ENCODE assay signal across 8 cellular contexts in genomic region chr18:37019157-37019571, GRCh38.
DNase-seq lines count a peak whose midpoint lies in the region; ATAC-seq and TF ChIP-seq lines count a peak whose summit lies in the region.

No MANE protein-coding gene starts in this region.

- no peak for TF ChIP-seq POLR2A in IMR-90 (IDR thresholded peaks at IDR 0.05; ENCODE audit: low read depth, low read length)

- POLR2A ChIA-PET in IMR-90 (lab: Charles Lee; ENCODE audit: unreplicated experiment) = no interaction called here

- no peak overlapping the region for H3K18ac ChIP-seq in IMR-90 (ENCODE audit: low read depth, low read length)

- no peak overlapping the region for H3K4me3 ChIP-seq in IMR-90 (ENCODE audit: insufficient read depth, low read depth, low read length)
- no peak overlapping the region for H3K4me3 ChIP-seq in RWPE2 (ENCODE audit: severe bottlenecking)

- ATAC-seq in IMR-90 (ENCODE audit: low read depth) = peak; percentile 66
- peak; percentile 50; the same call in 2 of the 3 replicates for ATAC-seq in RWPE2 (ENCODE audit: low read depth)
- no peak for ATAC-seq in activated CD8-positive, alpha-beta memory T cell treated with anti-CD3 and anti-CD28 coated beads, Interleukin-2, amount 10 ng/mL, durations not matched to agents 7 days and 5 days
- ATAC-seq in natural killer cell treated with Interleukin-12 subunit alpha and Interleukin-12 subunit beta and Interleukin-15 and Interleukin-18, amount 100 ng/mL, for 72 hours = no peak
- ATAC-seq in GM21529 (IDR thresholded peaks at IDR 0.05; ENCODE audit: unreplicated experiment) = no peak

- H3K56ac ChIP-seq in IMR-90 (ENCODE audit: extremely low read depth, insufficient read depth, low read length) = no peak overlapping the region

- H3K4me1 ChIP-seq in IMR-90 (ENCODE audit: control insufficient read depth, insufficient read depth, low read length) (no peaks in the 10 kb centered on the region), RWPE2 (ENCODE audit: insufficient read depth, poor library complexity, severe bottlenecking) (no peaks in the 10 kb centered on the region)

- H3K9ac ChIP-seq in IMR-90 (ENCODE audit: low read depth, low read length) = no peak overlapping the region

- no peaks in the 10 kb centered on the region for H3K9me1 ChIP-seq in IMR-90 (ENCODE audit: insufficient read depth, low read length)

- no TSS peak for BruUV-seq in IMR-90 (replicated peaks; lab: Mats Ljungman, UMichigan)

- no peak overlapping the region for H2AK5ac ChIP-seq in IMR-90 (ENCODE audit: low read depth, low read length)

- no peak overlapping the region for H4K5ac ChIP-seq in IMR-90 (ENCODE audit: low read depth, low read length)

- H4K91ac ChIP-seq in IMR-90 (ENCODE audit: insufficient read depth, low read depth, low read length) = no peak overlapping the region

- DNase-seq in COLO668 (lab: John Stamatoyannopoulos, UW; ENCODE audit: unreplicated experiment) (peak; percentile 32), IMR-90 (peak; percentile 11), RWPE2 (ENCODE audit: low spot score) (no peak), iPS DF 4.7 (ENCODE audit: extremely low read depth, low spot score) (peak; percentile 44), G401 (ENCODE audit: low spot score) (no peak)
- no peak for DNase-seq in activated CD8-positive, alpha-beta memory T cell treated with anti-CD3 and anti-CD28 coated beads, Interleukin-2, amount 10 ng/mL, durations not matched to agents 7 days and 5 days
- no peak for DNase-seq in natural killer cell treated with Interleukin-12 subunit alpha and Interleukin-12 subunit beta and Interleukin-15 and Interleukin-18, amount 100 ng/mL, for 72 hours (ENCODE audit: low spot score)

- in situ Hi-C loops in IMR-90 (cut with MboI; ENCODE audit: low sequenced_read_pairs) = no loop called here
- in situ Hi-C loops in G401 (cut with HindIII; ENCODE audit: low sequenced_read_pairs) = no loop called here

- H2BK5ac ChIP-seq in IMR-90 (ENCODE audit: low read depth, low read length, poor library complexity, severe bottlenecking) = no peak overlapping the region

- H3K27me3 Mint-ChIP-seq in activated CD8-positive, alpha-beta memory T cell treated with anti-CD3 and anti-CD28 coated beads, Interleukin-2, amount 10 ng/mL, durations not matched to agents 7 days and 5 days = no peaks in the 10 kb centered on the region
- H3K27me3 Mint-ChIP-seq in natural killer cell treated with Interleukin-12 subunit alpha and Interleukin-12 subunit beta and Interleukin-15 and Interleukin-18, amount 100 ng/mL, for 72 hours = no peaks in the 10 kb centered on the region

- no peak overlapping the region for H3K4me2 ChIP-seq in IMR-90 (ENCODE audit: low read depth, low read length)

- no peak overlapping the region for H2BK120ac ChIP-seq in IMR-90 (ENCODE audit: low read depth, low read length)

- H3K27ac Mint-ChIP-seq in activated CD8-positive, alpha-beta memory T cell treated with anti-CD3 and anti-CD28 coated beads, Interleukin-2, amount 10 ng/mL, durations not matched to agents 7 days and 5 days = no peak overlapping the region
- H3K27ac Mint-ChIP-seq in natural killer cell treated with Interleukin-12 subunit alpha and Interleukin-12 subunit beta and Interleukin-15 and Interleukin-18, amount 100 ng/mL, for 72 hours = no peak overlapping the region

- H2BK15ac ChIP-seq in IMR-90 (ENCODE audit: low read depth, low read length) = no peak overlapping the region

- H3K36me3 ChIP-seq in IMR-90 (ENCODE audit: control insufficient read depth, insufficient read depth, low read length) (no peaks in the 10 kb centered on the region), RWPE2 (ENCODE audit: low read depth) (no peaks in the 10 kb centered on the region)

- TF ChIP-seq CTCF in IMR-90 (conservative IDR thresholded peaks at IDR 0.05; ENCODE audit: low read depth, low read length) (no peak), RWPE2 (IDR thresholded peaks at IDR 0.05; ENCODE audit: poor library complexity, severe bottlenecking) (peak; percentile 39)

- dilution Hi-C loops in IMR-90 (cut with HindIII; ENCODE audit: low sequenced_read_pairs, unreplicated experiment) = no loop called here

- no peak overlapping the region for H4K8ac ChIP-seq in IMR-90 (ENCODE audit: low read depth in 2 of 2, low read length in 2 of 2)

- intact Hi-C loops in IMR-90 (cut with micrococcal nuclease) = no loop called here

- H3K27ac ChIP-seq in IMR-90 (ENCODE audit: insufficient read depth, low read length) (no peak overlapping the region), RWPE2 (ENCODE audit: poor library complexity, severe bottlenecking) (no peak overlapping the region)

- H3K23ac ChIP-seq in IMR-90 (ENCODE audit: low read depth, low read length) = no peak overlapping the region

- H2BK20ac ChIP-seq in IMR-90 (ENCODE audit: low read depth, low read length) = no peak overlapping the region

- no peak overlapping the region for H3K4me3 Mint-ChIP-seq in activated CD8-positive, alpha-beta memory T cell treated with anti-CD3 and anti-CD28 coated beads, Interleukin-2, amount 10 ng/mL, durations not matched to agents 7 days and 5 days
- H3K4me3 Mint-ChIP-seq in natural killer cell treated with Interleukin-12 subunit alpha and Interleukin-12 subunit beta and Interleukin-15 and Interleukin-18, amount 100 ng/mL, for 72 hours = no peak overlapping the region

- H3K27me3 ChIP-seq in IMR-90 (ENCODE audit: control insufficient read depth, insufficient read depth, low read length) = no peaks in the 10 kb centered on the region
- no peaks in the 10 kb centered on the region for H3K27me3 ChIP-seq in RWPE2 (ENCODE audit: insufficient read depth, poor library complexity, severe bottlenecking)

- H3K4ac ChIP-seq in IMR-90 (ENCODE audit: low read depth, low read length) = no peak overlapping the region

- no peaks in the 10 kb centered on the region for H3K79me1 ChIP-seq in IMR-90 (ENCODE audit: low read depth in 1 of 2, low read length in 2 of 2)

- peaks cover 15% of the 10 kb centered on the region for H3K9me3 Mint-ChIP-seq in activated CD8-positive, alpha-beta memory T cell treated with anti-CD3 and anti-CD28 coated beads, Interleukin-2, amount 10 ng/mL, durations not matched to agents 7 days and 5 days (ENCODE audit: low read depth)
- peaks cover 19% of the 10 kb centered on the region for H3K9me3 Mint-ChIP-seq in natural killer cell treated with Interleukin-12 subunit alpha and Interleukin-12 subunit beta and Interleukin-15 and Interleukin-18, amount 100 ng/mL, for 72 hours

- TF ChIP-seq RAD21 in IMR-90 (IDR thresholded peaks at IDR 0.05; ENCODE audit: low read length) = 0 out of 2 replicates have a peak, but pooled peaks have one; percentile 3

- WGBS in IMR-90 (ENCODE audit: extremely low coverage in 2 of 2, insufficient read length in 1 of 2), 2 experiments = 100% methylated on average over 3 of the region's 5 CpGs; no CpG with 5 or more reads in 1 of the 2 experiments

- peaks cover 10% of the 10 kb centered on the region for H3K36me3 Mint-ChIP-seq in activated CD8-positive, alpha-beta memory T cell treated with anti-CD3 and anti-CD28 coated beads, Interleukin-2, amount 10 ng/mL, durations not matched to agents 7 days and 5 days
- peaks cover 29% of the 10 kb centered on the region for H3K36me3 Mint-ChIP-seq in natural killer cell treated with Interleukin-12 subunit alpha and Interleukin-12 subunit beta and Interleukin-15 and Interleukin-18, amount 100 ng/mL, for 72 hours

- no peak overlapping the region for H3K14ac ChIP-seq in IMR-90 (replicated peaks; ENCODE audit: low read depth, low read length)

- H3K4me1 Mint-ChIP-seq in activated CD8-positive, alpha-beta memory T cell treated with anti-CD3 and anti-CD28 coated beads, Interleukin-2, amount 10 ng/mL, durations not matched to agents 7 days and 5 days = no peaks in the 10 kb centered on the region
- no peaks in the 10 kb centered on the region for H3K4me1 Mint-ChIP-seq in natural killer cell treated with Interleukin-12 subunit alpha and Interleukin-12 subunit beta and Interleukin-15 and Interleukin-18, amount 100 ng/mL, for 72 hours (ENCODE audit: low read depth in 2 of 2)

- H2AFZ ChIP-seq in IMR-90 (replicated peaks; ENCODE audit: low read length, poor library complexity) = no peak overlapping the region

- H3K9me3 ChIP-seq in IMR-90 (ENCODE audit: control insufficient read depth, insufficient read depth, low read length) = no peaks in the 10 kb centered on the region
- H3K9me3 ChIP-seq in RWPE2 (ENCODE audit: severe bottlenecking) = no peaks in the 10 kb centered on the region

- no peaks in the 10 kb centered on the region for H4K20me1 ChIP-seq in IMR-90 (ENCODE audit: insufficient read depth, low read length)

- no peak overlapping the region for H2AK9ac ChIP-seq in IMR-90 (replicated peaks; ENCODE audit: low read depth, low read length, poor library complexity)

- CTCF ChIA-PET in IMR-90 (lab: Yijun Ruan, JAX) = no interaction called here
- CTCF ChIA-PET in activated CD8-positive, alpha-beta memory T cell treated with anti-CD3 and anti-CD28 coated beads, Interleukin-2, amount 10 ng/mL, durations not matched to agents 7 days and 5 days (lab: Charles Lee) = no interaction called here

TF ChIP-seq in IMR-90, 13 proteins besides CTCF, POLR2A, EP300 and RAD21 (continues in another document):
- TF ChIP-seq SMC3 (IDR thresholded peaks at IDR 0.05; ENCODE audit: low read depth, low read length) (no peak), RFX5 (IDR thresholded peaks at IDR 0.05; ENCODE audit: low read depth, low read length) (no peak), FOS (IDR thresholded peaks at IDR 0.05; ENCODE audit: low read depth, low read length) (no peak), NFE2L2 (IDR thresholded peaks at IDR 0.05; ENCODE audit: low read depth, low read length) (no peak), RCOR1 (IDR thresholded peaks at IDR 0.05; ENCODE audit: insufficient replicate concordance, low read length) (no peak), MXI1 (IDR thresholded peaks at IDR 0.05; ENCODE audit: borderline replicate concordance, low read depth, low read length) (no peak), USF2 (IDR thresholded peaks at IDR 0.05; ENCODE audit: low read depth, low read length) (no peak), CHD1 (IDR thresholded peaks at IDR 0.05; ENCODE audit: low read depth, low read length) (no peak), MAFK (IDR thresholded peaks at IDR 0.05; ENCODE audit: low read depth, low read length) (no peak), CEBPB (IDR thresholded peaks at IDR 0.05; ENCODE audit: low read depth, low read length) (no peak), MAZ (IDR thresholded peaks at IDR 0.05; ENCODE audit: borderline replicate concordance, low read depth, low read length) (no peak), BHLHE40 (IDR thresholded peaks at IDR 0.05; ENCODE audit: low read depth, low read length) (no peak)

Comparison
In these comparisons a context has a peak if more than half of its experiments do, and no peak if none do; other contexts are left out.
1. DNase-seq: peak in COLO668 (single experiment), IMR-90 (single experiment) and iPS DF 4.7 (single experiment); none in RWPE2 (single experiment), activated CD8-positive, alpha-beta memory T cell treated with anti-CD3 and anti-CD28 coated beads, Interleukin-2, amount 10 ng/mL, durations not matched to agents 7 days and 5 days (single experiment), G401 (single experiment) and natural killer cell treated with Interleukin-12 subunit alpha and Interleukin-12 subunit beta and Interleukin-15 and Interleukin-18, amount 100 ng/mL, for 72 hours (single experiment).
2. ATAC-seq: peak in IMR-90 (single experiment) and RWPE2 (single experiment); none in activated CD8-positive, alpha-beta memory T cell treated with anti-CD3 and anti-CD28 coated beads, Interleukin-2, amount 10 ng/mL, durations not matched to agents 7 days and 5 days (single experiment), natural killer cell treated with Interleukin-12 subunit alpha and Interleukin-12 subunit beta and Interleukin-15 and Interleukin-18, amount 100 ng/mL, for 72 hours (0 of 2) and GM21529 (single experiment).